ENCODE assay signal across 11 cellular contexts in genomic region chr15:91263632-91264477, GRCh38.
DNase-seq lines count a peak whose midpoint lies in the region; ATAC-seq, FAIRE-seq and TF ChIP-seq lines count a peak whose summit lies in the region.
"Had no signal": no experiment of that assay in that cellular context is flagged by ENCODE, and none has a peak within 500 bp of the region (broad histone marks: within the 10 kb centered on the region; RNA-seq: fewer than 3 reads in every experiment).

No MANE protein-coding gene starts in this region.

- H3K4me3 ChIP-seq in epithelial cell of esophagus (ENCODE audit: low read length): no peak overlapping the region
- peak overlapping the region in 1 of 2 experiments; percentile 48 for H3K4me3 ChIP-seq in mesenchymal stem cell (ENCODE audit: insufficient read depth in 1 of 2, low read depth in 1 of 2, low read length in 2 of 2)
- no peak overlapping the region for H3K4me3 ChIP-seq in transverse colon
- H3K4me3 ChIP-seq in small intestine (ENCODE audit: low read depth in 1 of 2, low read length in 2 of 2): no peak overlapping the region

- no peak overlapping the region for H3K23ac ChIP-seq in mesenchymal stem cell (ENCODE audit: low read length in 2 of 2)

- no peak overlapping the region for H4K91ac ChIP-seq in mesenchymal stem cell (ENCODE audit: low read length)

- H2BK120ac ChIP-seq in mesenchymal stem cell (ENCODE audit: low read depth, low read length): no peak overlapping the region

- POLR2A ChIA-PET in activated CD8-positive, alpha-beta T cell treated with anti-CD3 and anti-CD28 coated beads for 36 hours (lab: Charles Lee): no interaction called here

- H3K27me3 Mint-ChIP-seq in activated CD8-positive, alpha-beta T cell treated with anti-CD3 and anti-CD28 coated beads for 36 hours: peaks cover 15% of the 10 kb centered on the region
- H3K27me3 Mint-ChIP-seq in activated naive CD4-positive, alpha-beta T cell treated with anti-CD3 and anti-CD28 coated beads, Interleukin-2, amount 10 ng/mL, durations not matched to agents 7 days and 5 days: peaks cover 19% of the 10 kb centered on the region

- WGBS in mesenchymal stem cell: 64% methylated on average over 14 of the region's 15 CpGs
- WGBS in transverse colon (ENCODE audit: low coverage in 1 of 2), 2 donors: 41 to 54% methylated on average over 8 to 15 of the region's 15 CpGs
- WGBS in small intestine, 3 donors: 54 to 62% (median 61%) methylated on average over 15 of the region's 15 CpGs

- H3K4me3 Mint-ChIP-seq in activated CD8-positive, alpha-beta T cell treated with anti-CD3 and anti-CD28 coated beads for 36 hours: no peak overlapping the region
- no peak overlapping the region for H3K4me3 Mint-ChIP-seq in activated naive CD4-positive, alpha-beta T cell treated with anti-CD3 and anti-CD28 coated beads, Interleukin-2, amount 10 ng/mL, durations not matched to agents 7 days and 5 days
- H3K4me3 Mint-ChIP-seq: stimulated activated naive B cell treated with anti-CD40 and anti-IgM and Interleukin-4, amounts not matched to agents 10 μg/mL and 1 μg/mL and 100 μg/mL, for 72 hours had no signal

- no peak overlapping the region for H2BK12ac ChIP-seq in mesenchymal stem cell (ENCODE audit: low read length in 2 of 2)

- no peaks in the 10 kb centered on the region for H3K36me3 Mint-ChIP-seq in activated CD8-positive, alpha-beta T cell treated with anti-CD3 and anti-CD28 coated beads for 36 hours (ENCODE audit: low read depth)
- H3K36me3 Mint-ChIP-seq in activated naive CD4-positive, alpha-beta T cell treated with anti-CD3 and anti-CD28 coated beads, Interleukin-2, amount 10 ng/mL, durations not matched to agents 7 days and 5 days: no peaks in the 10 kb centered on the region
- H3K36me3 Mint-ChIP-seq: stimulated activated naive B cell treated with anti-CD40 and anti-IgM and Interleukin-4, amounts not matched to agents 10 μg/mL and 1 μg/mL and 100 μg/mL, for 72 hours had no signal

- no peak for TF ChIP-seq POLR2A in transverse colon (IDR thresholded peaks at IDR 0.05)

- H3K36me3 ChIP-seq in mesenchymal stem cell (ENCODE audit: control insufficient read depth in 1 of 2, insufficient read depth in 2 of 2, low read depth in 1 of 2, low read length in 2 of 2) (no peaks in the 10 kb centered on the region), transverse colon (no peaks in the 10 kb centered on the region), small intestine (ENCODE audit: control insufficient read depth in 2 of 2, insufficient read depth in 2 of 2, low read length in 2 of 2) (no peaks in the 10 kb centered on the region)

- no peak overlapping the region for H2BK15ac ChIP-seq in mesenchymal stem cell (ENCODE audit: low read depth, poor library complexity, severe bottlenecking)

- H3K18ac ChIP-seq in mesenchymal stem cell (ENCODE audit: low read depth in 1 of 2, low read length in 2 of 2): no peak overlapping the region

- no peaks in the 10 kb centered on the region for H3K79me1 ChIP-seq in mesenchymal stem cell (replicated peaks; ENCODE audit: low read length, poor library complexity, severe bottlenecking)

- DNase-seq in M059J (ENCODE audit: low read depth) (peak; percentile 22), epithelial cell of esophagus (ENCODE audit: low read depth) (peak; percentile 49), mesenchymal stem cell (no peak), transverse colon (peak; percentile 28), small intestine (no peak)
- DNase-seq in activated CD8-positive, alpha-beta T cell treated with anti-CD3 and anti-CD28 coated beads for 36 hours: no peak
- DNase-seq in activated naive CD4-positive, alpha-beta T cell treated with anti-CD3 and anti-CD28 coated beads, Interleukin-2, amount 10 ng/mL, durations not matched to agents 7 days and 5 days: no peak
- DNase-seq: NCI-H2227 treated with DMSO at 0.1 percent for 48 hours; stimulated activated naive B cell treated with anti-CD40 and anti-IgM and Interleukin-4, amounts not matched to agents 10 μg/mL and 1 μg/mL and 100 μg/mL, for 72 hours; T-helper 1 cell had no signal

- intact Hi-C loops in transverse colon (cut with DNase I; ENCODE audit: low total_unique reads): no loop called here
- intact Hi-C loops in activated CD8-positive, alpha-beta T cell treated with anti-CD3 and anti-CD28 coated beads for 36 hours (cut with micrococcal nuclease): no loop called here

- H3K9me3 Mint-ChIP-seq in activated CD8-positive, alpha-beta T cell treated with anti-CD3 and anti-CD28 coated beads for 36 hours: no peaks in the 10 kb centered on the region
- H3K9me3 Mint-ChIP-seq in activated naive CD4-positive, alpha-beta T cell treated with anti-CD3 and anti-CD28 coated beads, Interleukin-2, amount 10 ng/mL, durations not matched to agents 7 days and 5 days: no peaks in the 10 kb centered on the region
- H3K9me3 Mint-ChIP-seq: stimulated activated naive B cell treated with anti-CD40 and anti-IgM and Interleukin-4, amounts not matched to agents 10 μg/mL and 1 μg/mL and 100 μg/mL, for 72 hours had no signal

- no peak overlapping the region for H2AK5ac ChIP-seq in mesenchymal stem cell (ENCODE audit: low read length, severe bottlenecking)

- H4K8ac ChIP-seq in mesenchymal stem cell (ENCODE audit: low read length): no peak overlapping the region

- CTCF ChIA-PET in activated CD8-positive, alpha-beta T cell treated with anti-CD3 and anti-CD28 coated beads for 36 hours (lab: Charles Lee): no interaction called here
- CTCF ChIA-PET in activated naive CD4-positive, alpha-beta T cell treated with anti-CD3 and anti-CD28 coated beads, Interleukin-2, amount 10 ng/mL, durations not matched to agents 7 days and 5 days (lab: Charles Lee): no interaction called here

- no peaks in the 10 kb centered on the region for H3K9me3 ChIP-seq in mesenchymal stem cell (ENCODE audit: control insufficient read depth, low read length)
- no peaks in the 10 kb centered on the region for H3K9me3 ChIP-seq in transverse colon
- no peaks in the 10 kb centered on the region for H3K9me3 ChIP-seq in small intestine (ENCODE audit: control insufficient read depth, low read depth)

- H2BK5ac ChIP-seq in mesenchymal stem cell (ENCODE audit: low read depth, low read length, poor library complexity, severe bottlenecking): no peak overlapping the region

- no peak for TF ChIP-seq EP300 in transverse colon (IDR thresholded peaks at IDR 0.05; ENCODE audit: low read depth)

- no peak overlapping the region for H3K27ac Mint-ChIP-seq in activated CD8-positive, alpha-beta T cell treated with anti-CD3 and anti-CD28 coated beads for 36 hours
- no peak overlapping the region for H3K27ac Mint-ChIP-seq in activated naive CD4-positive, alpha-beta T cell treated with anti-CD3 and anti-CD28 coated beads, Interleukin-2, amount 10 ng/mL, durations not matched to agents 7 days and 5 days
- H3K27ac Mint-ChIP-seq: stimulated activated naive B cell treated with anti-CD40 and anti-IgM and Interleukin-4, amounts not matched to agents 10 μg/mL and 1 μg/mL and 100 μg/mL, for 72 hours had no signal

- no peaks in the 10 kb centered on the region for H3K4me1 ChIP-seq in mesenchymal stem cell (ENCODE audit: control insufficient read depth, insufficient read depth, low read depth, low read length)
- peaks cover 0 to 19% (median 1%) of the 10 kb centered on the region in 4 donors for H3K4me1 ChIP-seq in transverse colon
- no peaks in the 10 kb centered on the region for H3K4me1 ChIP-seq in small intestine (ENCODE audit: control insufficient read depth in 2 of 2, insufficient read depth in 1 of 2, low read depth in 1 of 2, low read length in 1 of 2)

- FAIRE-seq in small intestine (lab: Jason Lieb, UNC): no peak

- H3K4me2 ChIP-seq in mesenchymal stem cell (ENCODE audit: low read length, poor library complexity, severe bottlenecking): no peak overlapping the region

- in situ Hi-C loops in transverse colon (cut with MboI; ENCODE audit: low pct_ligation_motif_present in 1 of 4, low pct_unique_long_range_greater_than_20kb in 1 of 4, low sequenced_read_pairs in 3 of 4): loop anchor here in 2 of 4 donors (25.0 kb wide), 1 partner anchor 302 kb away; the partner anchor contains the start of gene RCCD1 (in 2 of the 2)

- H3K4ac ChIP-seq in mesenchymal stem cell (ENCODE audit: low read depth in 1 of 2, low read length in 2 of 2): no peak overlapping the region

- H3K27ac ChIP-seq in mesenchymal stem cell (ENCODE audit: low read length, poor library complexity, severe bottlenecking): no peak overlapping the region
- peak overlapping the region; percentile 44 to 67 (median 58) for H3K27ac ChIP-seq in transverse colon
- no peak overlapping the region for H3K27ac ChIP-seq in small intestine (ENCODE audit: low read depth in 1 of 2, low read length in 1 of 2)

- H3K14ac ChIP-seq in mesenchymal stem cell (ENCODE audit: low read length in 2 of 2): no peak overlapping the region

- H3K9ac ChIP-seq in mesenchymal stem cell (ENCODE audit: low read length): peak overlapping the region; percentile 8

- H2AFZ ChIP-seq in mesenchymal stem cell (ENCODE audit: low read depth, low read length): no peak overlapping the region

- no peaks in the 10 kb centered on the region for H3K4me1 Mint-ChIP-seq in activated CD8-positive, alpha-beta T cell treated with anti-CD3 and anti-CD28 coated beads for 36 hours (ENCODE audit: low read depth)
- no peaks in the 10 kb centered on the region for H3K4me1 Mint-ChIP-seq in activated naive CD4-positive, alpha-beta T cell treated with anti-CD3 and anti-CD28 coated beads, Interleukin-2, amount 10 ng/mL, durations not matched to agents 7 days and 5 days

- H3K27me3 ChIP-seq in mesenchymal stem cell (ENCODE audit: control insufficient read depth in 1 of 2, insufficient read depth in 1 of 2, low read length in 2 of 2): peaks cover 0 to 56% of the 10 kb centered on the region in 2 experiments
- H3K27me3 ChIP-seq in transverse colon: peaks cover 3% of the 10 kb centered on the region
- H3K27me3 ChIP-seq in small intestine (ENCODE audit: control insufficient read depth in 2 of 2, insufficient read depth in 2 of 2, low read length in 2 of 2): no peaks in the 10 kb centered on the region

- no peak for ATAC-seq in HG03280 (IDR thresholded peaks at IDR 0.05; ENCODE audit: unreplicated experiment)
- ATAC-seq in activated CD8-positive, alpha-beta T cell treated with anti-CD3 and anti-CD28 coated beads for 36 hours: no peak

- no peak for TF ChIP-seq CTCF in epithelial cell of esophagus (IDR thresholded peaks at IDR 0.05; ENCODE audit: insufficient read depth, low read depth, low read length, missing control alignments)
- no peak for TF ChIP-seq CTCF in transverse colon (IDR thresholded peaks at IDR 0.05)
- TF ChIP-seq CTCF in activated CD8-positive, alpha-beta T cell treated with anti-CD3 and anti-CD28 coated beads for 36 hours (IDR thresholded peaks at IDR 0.05): no peak

Comparison
In these comparisons a context has a peak if more than half of its experiments do, and no peak if none do; other contexts are left out.
1. DNase-seq: peak in M059J (single experiment), epithelial cell of esophagus (single experiment) and transverse colon (single experiment); none in mesenchymal stem cell (single experiment), activated CD8-positive, alpha-beta T cell treated with anti-CD3 and anti-CD28 coated beads for 36 hours (single experiment), activated naive CD4-positive, alpha-beta T cell treated with anti-CD3 and anti-CD28 coated beads, Interleukin-2, amount 10 ng/mL, durations not matched to agents 7 days and 5 days (single experiment) and small intestine (single experiment).
2. H3K27ac ChIP-seq: peak in transverse colon (4 of 4); none in mesenchymal stem cell (single experiment) and small intestine (0 of 2).